ENCODE assay signal across 10 cellular contexts in the genomic region with DNA sequence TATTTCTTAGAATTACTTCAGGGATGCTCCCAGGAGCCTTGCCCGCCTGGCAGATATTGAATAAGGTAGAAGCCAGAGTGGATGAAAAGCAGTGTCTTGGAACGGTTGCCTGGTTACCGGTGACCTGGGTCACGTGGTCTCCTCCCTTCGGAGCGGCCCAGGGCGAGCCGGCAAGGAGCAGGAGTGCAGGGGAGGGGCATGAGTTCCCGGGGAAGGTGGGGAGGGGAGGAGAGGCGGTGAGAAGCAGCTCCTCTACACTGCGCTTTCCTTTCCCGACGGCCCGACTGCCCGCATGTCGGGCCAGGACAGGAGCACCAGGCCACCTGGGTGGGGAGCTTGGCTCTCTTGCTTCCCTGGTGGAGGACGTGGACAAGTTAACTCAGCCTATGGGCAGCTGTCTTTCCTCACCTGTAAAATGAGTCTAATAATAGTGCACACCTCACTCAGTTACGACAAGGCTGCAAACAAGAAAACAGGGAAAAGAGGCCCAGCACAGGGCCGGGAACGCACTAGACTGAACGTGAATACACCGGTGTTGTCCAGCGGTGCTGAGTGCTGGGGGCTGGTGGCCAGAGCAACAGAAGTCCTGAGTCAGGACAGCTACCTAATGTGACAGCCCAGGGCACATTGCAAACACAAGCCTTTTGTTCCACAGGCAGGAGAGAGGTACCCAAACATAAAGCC.
DNase-seq lines count a peak whose midpoint lies in the region; ATAC-seq, FAIRE-seq and TF ChIP-seq lines count a peak whose summit lies in the region.
"Had no signal": no experiment of that assay in that cellular context is flagged by ENCODE, and none has a peak within 500 bp of the region (broad histone marks: within the 10 kb centered on the region; RNA-seq: fewer than 3 reads in every experiment).

No MANE protein-coding gene starts in this region.

- whole genome bisulfite sequencing in upper lobe of left lung, 2 donors, result 32 to 39% methylated on average over 23 of the region's 23 CpGs

- H3K4me3 Mint-ChIP-seq in MCF 10A (ENCODE audit: unreplicated experiment) (no peak overlapping the region), WTC11 (peak overlapping the region; percentile 61)
- H3K4me3 Mint-ChIP-seq: activated naive CD8-positive, alpha-beta T cell treated with anti-CD3 and anti-CD28 coated beads, Interleukin-2, amount 50 U/mL, for 24 hours had no signal

- no peak overlapping the region for H3K27ac ChIP-seq in breast epithelium
- H3K27ac ChIP-seq in kidney (ENCODE audit: low read depth in 2 of 2, low read length in 2 of 2), result peak overlapping the region; percentile 77 to 82
- H3K27ac ChIP-seq in upper lobe of left lung, result peak overlapping the region in 1 of 4 donors; percentile 31
- no peak overlapping the region for H3K27ac ChIP-seq in coronary artery

- TF ChIP-seq CTCF in breast epithelium (IDR thresholded peaks at IDR 0.05) (no peak), MCF 10A (IDR thresholded peaks at IDR 0.05; ENCODE audit: unreplicated experiment) (no peak), WTC11 (IDR thresholded peaks at IDR 0.05) (no peak), kidney (IDR thresholded peaks at IDR 0.05; ENCODE audit: borderline replicate concordance, extremely low read depth, insufficient read depth) (no peak), upper lobe of left lung (IDR thresholded peaks at IDR 0.05) (no peak), coronary artery (IDR thresholded peaks at IDR 0.05) (no peak)

- H3K27ac Mint-ChIP-seq in MCF 10A (ENCODE audit: low read depth, unreplicated experiment) (no peak overlapping the region), WTC11 (no peak overlapping the region)
- H3K27ac Mint-ChIP-seq: activated naive CD8-positive, alpha-beta T cell treated with anti-CD3 and anti-CD28 coated beads, Interleukin-2, amount 50 U/mL, for 24 hours had no signal

- intact Hi-C loops in breast epithelium (cut with DNase I; ENCODE audit: low total_unique reads) (no loop called here), MCF 10A (cut with micrococcal nuclease) (loop anchor here (10.0 kb wide), 1 partner anchor 265 kb away; the partner anchor contains the start of gene PRICKLE2), kidney (cut with DNase I) (loop anchor here (5.0 kb wide), 1 partner anchor 457 kb away; no protein-coding TSS in a partner anchor)

- no peak for TF ChIP-seq EP300 in upper lobe of left lung (IDR thresholded peaks at IDR 0.05)

- no peaks in the 10 kb centered on the region for H3K27me3 Mint-ChIP-seq in MCF 10A (ENCODE audit: insufficient read depth, unreplicated experiment)
- peaks cover 25% of the 10 kb centered on the region for H3K27me3 Mint-ChIP-seq in WTC11 (ENCODE audit: low read depth)

- BruUV-seq in MCF 10A (replicated peaks; lab: Mats Ljungman, UMichigan), result no TSS peak

- H3K9ac ChIP-seq in kidney (ENCODE audit: low read length in 2 of 2), result peak overlapping the region in 1 of 2 donors; percentile 51

- H3K4me3 ChIP-seq in breast epithelium, result peak overlapping the region in 2 of 3 donors; percentile 32 to 40
- H3K4me3 ChIP-seq in kidney (ENCODE audit: low read length in 2 of 2), result peak overlapping the region in 1 of 2 donors; percentile 7
- H3K4me3 ChIP-seq in upper lobe of left lung, result peak overlapping the region in 3 of 4 donors; percentile 12 to 30 (median 17)
- H3K4me3 ChIP-seq in coronary artery, result no peak overlapping the region

- H3K36me3 Mint-ChIP-seq in MCF 10A (ENCODE audit: insufficient read depth, unreplicated experiment) (no peaks in the 10 kb centered on the region), WTC11 (no peaks in the 10 kb centered on the region)

- TF ChIP-seq POLR2A in breast epithelium (IDR thresholded peaks at IDR 0.05), result no peak
- TF ChIP-seq POLR2A in upper lobe of left lung (IDR thresholded peaks at IDR 0.05), result no peak

- H3K4me1 ChIP-seq in breast epithelium (no peaks in the 10 kb centered on the region), kidney (ENCODE audit: control insufficient read depth in 1 of 2, insufficient read depth in 1 of 2, low read depth in 1 of 2, low read length in 2 of 2) (peaks cover 17 to 19% of the 10 kb centered on the region in 2 donors), upper lobe of left lung (peaks cover 0 to 13% (median 8%) of the 10 kb centered on the region in 4 donors)

- POLR2A ChIA-PET in MCF 10A (lab: Yijun Ruan, JAX), result no interaction called here
- POLR2A ChIA-PET in WTC11 (lab: Charles Lee), result interaction anchor here (0.9 kb wide), 1 partner anchor 13 kb away, joined by 5 read pairs; no protein-coding TSS in a partner anchor

- ATAC-seq in WTC11 (peak; percentile 97), upper lobe of left lung (ENCODE audit: low FRiP score in 2 of 2) (peak; percentile 50 to 82)
- ATAC-seq: activated naive CD8-positive, alpha-beta T cell treated with anti-CD3 and anti-CD28 coated beads, Interleukin-2, amount 50 U/mL, for 24 hours had no signal

- H3K9me3 Mint-ChIP-seq in MCF 10A (ENCODE audit: unreplicated experiment) (no peaks in the 10 kb centered on the region), WTC11 (no peaks in the 10 kb centered on the region)
- H3K9me3 Mint-ChIP-seq: activated naive CD8-positive, alpha-beta T cell treated with anti-CD3 and anti-CD28 coated beads, Interleukin-2, amount 50 U/mL, for 24 hours had no signal

- H3K4me1 Mint-ChIP-seq in MCF 10A (ENCODE audit: insufficient read depth, unreplicated experiment) (no peaks in the 10 kb centered on the region), WTC11 (peaks cover 37% of the 10 kb centered on the region)

- CTCF ChIA-PET in MCF 10A (lab: Yijun Ruan, JAX), result interaction anchor here (0.6 to 2.7 kb wide), 3 partner anchors 393 to 466 kb away, joined by 3 to 11 read pairs (median 4); partner anchors contain the start of gene PSMD6
- CTCF ChIA-PET in WTC11 (lab: Charles Lee), result interaction anchor here (1.0 to 1.8 kb wide), 4 partner anchors 26 to 459 kb away, joined by 3 to 8 read pairs (median 4); no protein-coding TSS in a partner anchor

- peak; percentile 29 for FAIRE-seq in kidney (lab: Jason Lieb, UNC)
- FAIRE-seq in HTR-8/SVneo (lab: Jason Lieb, UNC), result no peak

- no peaks in the 10 kb centered on the region for H3K9me3 ChIP-seq in breast epithelium
- H3K9me3 ChIP-seq in kidney (ENCODE audit: control insufficient read depth in 1 of 2, low read length in 2 of 2), result no peaks in the 10 kb centered on the region
- H3K9me3 ChIP-seq in upper lobe of left lung, result no peaks in the 10 kb centered on the region

- H3K27me3 ChIP-seq in breast epithelium, result no peaks in the 10 kb centered on the region
- H3K27me3 ChIP-seq in upper lobe of left lung, result no peaks in the 10 kb centered on the region

- DNase-seq in breast epithelium (ENCODE audit: low spot score in 2 of 2), result peak; percentile 39 to 62
- no peak for DNase-seq in MCF 10A (ENCODE audit: unreplicated experiment)
- DNase-seq in WTC11 (ENCODE audit: low spot score), result peak; percentile 88
- DNase-seq in kidney, result peak; percentile 93
- DNase-seq in upper lobe of left lung, result peak; percentile 80 to 81
- no peak for DNase-seq in HTR-8/SVneo (ENCODE audit: insufficient read length, low spot score)
- DNase-seq in NK-92 (lab: John Stamatoyannopoulos, UW; ENCODE audit: unreplicated experiment), result no peak
- DNase-seq in coronary artery (ENCODE audit: low spot score), result no peak
- DNase-seq: activated naive CD8-positive, alpha-beta T cell treated with anti-CD3 and anti-CD28 coated beads, Interleukin-2, amount 50 U/mL, for 24 hours; RPMI8226 had no signal

- H3K36me3 ChIP-seq in breast epithelium (no peaks in the 10 kb centered on the region), kidney (ENCODE audit: control insufficient read depth in 1 of 2, insufficient read depth in 2 of 2, low read length in 2 of 2) (no peaks in the 10 kb centered on the region), upper lobe of left lung (no peaks in the 10 kb centered on the region)

TF ChIP-seq in WTC11, 78 proteins besides CTCF, POLR2A, EP300 and RAD21 (continues in another document):
- TF ChIP-seq ATF1 (CRISPR knock-in tag; IDR thresholded peaks at IDR 0.05) (no peak), ZBTB21 (CRISPR knock-in tag; IDR thresholded peaks at IDR 0.05; ENCODE audit: borderline replicate concordance) (0 out of 2 replicates have a peak, but pooled peaks have one; percentile 10), USF1 (CRISPR knock-in tag; IDR thresholded peaks at IDR 0.05) (peak; percentile 93), OVOL2 (CRISPR knock-in tag; IDR thresholded peaks at IDR 0.05; ENCODE audit: borderline replicate concordance) (no peak), JAZF1 (CRISPR knock-in tag; IDR thresholded peaks at IDR 0.05) (no peak), NR2C2 (CRISPR knock-in tag; IDR thresholded peaks at IDR 0.05) (no peak), MLX (CRISPR knock-in tag; IDR thresholded peaks at IDR 0.05) (no peak), CREB1 (CRISPR knock-in tag; IDR thresholded peaks at IDR 0.05) (no peak), SMAD4 (CRISPR knock-in tag; IDR thresholded peaks at IDR 0.05) (no peak), ELF4 (CRISPR knock-in tag; IDR thresholded peaks at IDR 0.05; ENCODE audit: low read depth) (no peak), MXD4 (CRISPR knock-in tag; IDR thresholded peaks at IDR 0.05; ENCODE audit: borderline replicate concordance) (no peak)
- TF ChIP-seq, protein P1, sequence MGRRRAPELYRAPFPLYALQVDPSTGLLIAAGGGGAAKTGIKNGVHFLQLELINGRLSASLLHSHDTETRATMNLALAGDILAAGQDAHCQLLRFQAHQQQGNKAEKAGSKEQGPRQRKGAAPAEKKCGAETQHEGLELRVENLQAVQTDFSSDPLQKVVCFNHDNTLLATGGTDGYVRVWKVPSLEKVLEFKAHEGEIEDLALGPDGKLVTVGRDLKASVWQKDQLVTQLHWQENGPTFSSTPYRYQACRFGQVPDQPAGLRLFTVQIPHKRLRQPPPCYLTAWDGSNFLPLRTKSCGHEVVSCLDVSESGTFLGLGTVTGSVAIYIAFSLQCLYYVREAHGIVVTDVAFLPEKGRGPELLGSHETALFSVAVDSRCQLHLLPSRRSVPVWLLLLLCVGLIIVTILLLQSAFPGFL (CRISPR knock-in tag; IDR thresholded peaks at IDR 0.05; ENCODE audit: borderline replicate concordance), result no peak

Comparison
In these comparisons a context has a peak if more than half of its experiments do, and no peak if none do; other contexts are left out.
1. DNase-seq: peak in breast epithelium (2 of 2), WTC11 (single experiment), kidney (single experiment) and upper lobe of left lung (2 of 2); none in MCF 10A (single experiment), HTR-8/SVneo (single experiment), NK-92 (single experiment) and coronary artery (single experiment).
2. H3K27ac ChIP-seq: peak in kidney (2 of 2); none in breast epithelium (0 of 2) and coronary artery (0 of 2).